In the genomic region with DNA sequence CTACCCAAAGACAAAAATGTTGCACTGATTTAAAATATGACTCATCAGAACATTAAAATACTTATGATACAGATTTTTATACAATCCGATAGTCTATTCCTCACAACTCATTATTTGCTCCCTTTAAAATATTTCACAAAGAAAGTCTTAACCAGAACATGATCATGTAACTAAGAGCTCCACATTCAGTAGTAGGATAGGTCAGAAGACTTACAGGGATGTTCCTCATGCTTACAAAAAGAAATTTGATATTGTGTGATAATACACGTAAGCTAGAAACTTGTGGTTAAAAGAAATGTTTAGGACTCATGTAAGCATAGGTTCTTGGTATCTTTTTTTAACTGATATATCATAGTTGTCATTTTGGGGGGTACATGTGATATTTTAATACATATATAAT, we compare ENCODE assay signal across 18 cellular contexts.
A peak's percentile ranks its signal among the peaks of the same experiment; 100 is the strongest.
DNase-seq lines count a peak whose midpoint lies in the region; ATAC-seq and TF ChIP-seq lines count a peak whose summit lies in the region.
"Had no signal": no experiment of that assay in that cellular context is flagged by ENCODE, and none has a peak within 500 bp of the region (broad histone marks: within the 10 kb centered on the region; RNA-seq: fewer than 3 reads in every experiment).

No MANE protein-coding gene starts in this region.

- H2AK5ac ChIP-seq in IMR-90 (ENCODE audit: low read depth, low read length): no peak overlapping the region

- peak; percentile 79 for DNase-seq in IMR-90
- no peak for DNase-seq in smooth muscle cell (lab: John Stamatoyannopoulos, UW; ENCODE audit: unreplicated experiment)
- no peak for DNase-seq in GDM1 (lab: John Stamatoyannopoulos, UW)
- DNase-seq in middle frontal gyrus (ENCODE audit: extremely low spot score, low spot score): no peak
- no peak for DNase-seq in H7
- DNase-seq: 8988T; Calu3; CD8-positive, alpha-beta T cell; DMS79 treated with DMSO at 0.1 percent for 48 hours; GM23248; HCEC 1CT had no signal

- no peak overlapping the region for H4K8ac ChIP-seq in IMR-90 (ENCODE audit: low read depth in 2 of 2, low read length in 2 of 2)

- no peak overlapping the region for H3K23ac ChIP-seq in IMR-90 (ENCODE audit: low read depth, low read length)

- no peak overlapping the region for H2BK20ac ChIP-seq in IMR-90 (ENCODE audit: low read depth, low read length)

- peaks cover 56% of the 10 kb centered on the region for H3K4me1 Mint-ChIP-seq in dendritic cell treated with granulocyte-macrophage colony-stimulating factor and Interleukin-4, amounts not matched to agents 40 ng/mL and 50 ng/mL, for 4 days (ENCODE audit: low read depth)
- peaks cover 69% of the 10 kb centered on the region for H3K4me1 Mint-ChIP-seq in nephron
- H3K4me1 Mint-ChIP-seq: IgD-negative memory B cell had no signal

- in situ Hi-C loops in IMR-90 (cut with MboI; ENCODE audit: low sequenced_read_pairs): no loop called here

- no peak overlapping the region for H3K4ac ChIP-seq in IMR-90 (ENCODE audit: low read depth, low read length)

- H2BK5ac ChIP-seq in IMR-90 (ENCODE audit: low read depth, low read length, poor library complexity, severe bottlenecking): no peak overlapping the region

- H3K27ac ChIP-seq in IMR-90 (ENCODE audit: insufficient read depth, low read length) (no peak overlapping the region), smooth muscle cell (ENCODE audit: low read depth) (peak overlapping the region; percentile 63)
- H3K27ac ChIP-seq: BLaER1 treated with 17β-estradiol and CSF1 and Interleukin-3, amounts not matched to agents 10 nM and 100 nM; GM23248 had no signal

- no peak overlapping the region for H3K4me3 Mint-ChIP-seq in dendritic cell treated with granulocyte-macrophage colony-stimulating factor and Interleukin-4, amounts not matched to agents 40 ng/mL and 50 ng/mL, for 4 days
- no peak overlapping the region for H3K4me3 Mint-ChIP-seq in nephron
- H3K4me3 Mint-ChIP-seq: B cell; CD8-positive, alpha-beta T cell; IgD-negative memory B cell had no signal

- no peak overlapping the region for H3K14ac ChIP-seq in IMR-90 (replicated peaks; ENCODE audit: low read depth, low read length)

- H3K36me3 ChIP-seq in IMR-90 (ENCODE audit: control insufficient read depth, insufficient read depth, low read length) (no peaks in the 10 kb centered on the region), smooth muscle cell (ENCODE audit: low read depth) (no peaks in the 10 kb centered on the region), H7 (replicated peaks; ENCODE audit: control insufficient read depth, insufficient read depth, low read length) (no peaks in the 10 kb centered on the region)
- H3K36me3 ChIP-seq: BLaER1 treated with 17β-estradiol and CSF1 and Interleukin-3, amounts not matched to agents 10 nM and 100 nM had no signal

- H3K4me3 ChIP-seq in IMR-90 (ENCODE audit: insufficient read depth, low read depth, low read length): no peak overlapping the region
- H3K4me3 ChIP-seq in smooth muscle cell: no peak overlapping the region
- H3K4me3 ChIP-seq in H7 (ENCODE audit: insufficient read depth, low read depth, low read length): no peak overlapping the region
- H3K4me3 ChIP-seq: BLaER1 treated with 17β-estradiol and CSF1 and Interleukin-3, amounts not matched to agents 10 nM and 100 nM; GM12878; GM23248 had no signal

- peaks cover 41% of the 10 kb centered on the region for H3F3A ChIP-seq in smooth muscle cell (ENCODE audit: low read depth)

- no peak for TF ChIP-seq RAD21 in IMR-90 (IDR thresholded peaks at IDR 0.05; ENCODE audit: low read length)

- H3K4me2 ChIP-seq in IMR-90 (ENCODE audit: low read depth, low read length) (no peak overlapping the region), smooth muscle cell (no peak overlapping the region)

- peaks cover 13% of the 10 kb centered on the region for H3K27me3 Mint-ChIP-seq in dendritic cell treated with granulocyte-macrophage colony-stimulating factor and Interleukin-4, amounts not matched to agents 40 ng/mL and 50 ng/mL, for 4 days
- no peaks in the 10 kb centered on the region for H3K27me3 Mint-ChIP-seq in nephron (ENCODE audit: low read depth)

- H2AK9ac ChIP-seq in IMR-90 (replicated peaks; ENCODE audit: low read depth, low read length, poor library complexity): no peak overlapping the region

- TF ChIP-seq CTCF in IMR-90 (conservative IDR thresholded peaks at IDR 0.05; ENCODE audit: low read depth, low read length): no peak
- no peak for TF ChIP-seq CTCF in nephron (IDR thresholded peaks at IDR 0.05; ENCODE audit: unreplicated experiment in 3 of 3)
- no peak for TF ChIP-seq CTCF in smooth muscle cell (IDR thresholded peaks at IDR 0.05; ENCODE audit: borderline replicate concordance, insufficient read depth, poor library complexity, severe bottlenecking)

- dilution Hi-C loops in IMR-90 (cut with HindIII; ENCODE audit: low sequenced_read_pairs, unreplicated experiment): no loop called here

- CTCF ChIA-PET in IMR-90 (lab: Yijun Ruan, JAX): interaction anchor here (0.6 kb wide), 1 partner anchor 89 kb away, joined by 3 read pairs; no protein-coding TSS in a partner anchor

- H3K56ac ChIP-seq in IMR-90 (ENCODE audit: extremely low read depth, insufficient read depth, low read length): no peak overlapping the region

- H3K36me3 Mint-ChIP-seq in dendritic cell treated with granulocyte-macrophage colony-stimulating factor and Interleukin-4, amounts not matched to agents 40 ng/mL and 50 ng/mL, for 4 days (ENCODE audit: low read depth): peaks cover under 1% of the 10 kb centered on the region
- peaks cover 67% of the 10 kb centered on the region for H3K36me3 Mint-ChIP-seq in nephron (ENCODE audit: low read depth)
- H3K36me3 Mint-ChIP-seq: CD8-positive, alpha-beta T cell had no signal

- ATAC-seq in IMR-90 (ENCODE audit: low read depth): peak; percentile 38
- no peak for ATAC-seq in GM18909 (IDR thresholded peaks at IDR 0.05; ENCODE audit: poor library complexity, unreplicated experiment)
- ATAC-seq: CD8-positive, alpha-beta T cell had no signal

- no peak overlapping the region for H4K91ac ChIP-seq in IMR-90 (ENCODE audit: insufficient read depth, low read depth, low read length)

- peaks cover 65% of the 10 kb centered on the region for H3K79me2 ChIP-seq in smooth muscle cell (ENCODE audit: low read depth)

- no peaks in the 10 kb centered on the region for H3K9me3 ChIP-seq in IMR-90 (ENCODE audit: control insufficient read depth, insufficient read depth, low read length)
- no peaks in the 10 kb centered on the region for H3K9me3 ChIP-seq in smooth muscle cell (replicated peaks; ENCODE audit: low read depth)

- no CpG with 5 or more reads among the region's 2 CpGs for WGBS in IMR-90 (ENCODE audit: extremely low coverage in 2 of 2, insufficient read length in 1 of 2), 2 experiments
- WGBS in smooth muscle cell (ENCODE audit: low lambda C conversion rate): 81% methylated on average over 2 of the region's 2 CpGs

- no peak overlapping the region for H3K18ac ChIP-seq in IMR-90 (ENCODE audit: low read depth, low read length)

- intact Hi-C loops in IMR-90 (cut with micrococcal nuclease): no loop called here
- intact Hi-C loops in dendritic cell treated with granulocyte-macrophage colony-stimulating factor and Interleukin-4, amounts not matched to agents 40 ng/mL and 50 ng/mL, for 4 days (cut with micrococcal nuclease): loop anchor here (5.0 kb wide), 1 partner anchor 100 kb away; no protein-coding TSS in a partner anchor

- H3K27ac Mint-ChIP-seq in dendritic cell treated with granulocyte-macrophage colony-stimulating factor and Interleukin-4, amounts not matched to agents 40 ng/mL and 50 ng/mL, for 4 days: peak overlapping the region; percentile 82
- peak overlapping the region; percentile 44 to 84 (median 75) for H3K27ac Mint-ChIP-seq in nephron
- H3K27ac Mint-ChIP-seq: B cell; CD8-positive, alpha-beta T cell; IgD-negative memory B cell had no signal

- no TSS peak for BruUV-seq in IMR-90 (replicated peaks; lab: Mats Ljungman, UMichigan)

- H2AFZ ChIP-seq in IMR-90 (replicated peaks; ENCODE audit: low read length, poor library complexity) (no peak overlapping the region), smooth muscle cell (ENCODE audit: low read depth) (no peak overlapping the region)
- H2AFZ ChIP-seq: GM23248 had no signal

- no peak overlapping the region for H3K9ac ChIP-seq in IMR-90 (ENCODE audit: low read depth, low read length)
- no peak overlapping the region for H3K9ac ChIP-seq in smooth muscle cell (ENCODE audit: low read depth)
- H3K9ac ChIP-seq: BLaER1 treated with 17β-estradiol and CSF1 and Interleukin-3, amounts not matched to agents 10 nM and 100 nM; GM23248 had no signal

- TF ChIP-seq POLR2A in IMR-90 (IDR thresholded peaks at IDR 0.05; ENCODE audit: low read depth, low read length): no peak

- H3K9me1 ChIP-seq in IMR-90 (ENCODE audit: insufficient read depth, low read length): no peaks in the 10 kb centered on the region; the same call in 1 of the 2 replicates

- no peaks in the 10 kb centered on the region for H3K27me3 ChIP-seq in IMR-90 (ENCODE audit: control insufficient read depth, insufficient read depth, low read length)
- H3K27me3 ChIP-seq in smooth muscle cell (ENCODE audit: low read depth): no peaks in the 10 kb centered on the region
- no peaks in the 10 kb centered on the region for H3K27me3 ChIP-seq in H7 (ENCODE audit: control insufficient read depth, insufficient read depth, low read length)
- H3K27me3 ChIP-seq: BLaER1 treated with 17β-estradiol and CSF1 and Interleukin-3, amounts not matched to agents 10 nM and 100 nM had no signal

- H3K4me1 ChIP-seq in IMR-90 (ENCODE audit: control insufficient read depth, insufficient read depth, low read length) (peaks cover 11% of the 10 kb centered on the region), smooth muscle cell (ENCODE audit: low read depth) (peaks cover 29% of the 10 kb centered on the region)

- no peak overlapping the region for H4K5ac ChIP-seq in IMR-90 (ENCODE audit: low read depth, low read length)

- no peaks in the 10 kb centered on the region for H4K20me1 ChIP-seq in IMR-90 (ENCODE audit: insufficient read depth, low read length)
- H4K20me1 ChIP-seq in smooth muscle cell (ENCODE audit: low read depth): no peaks in the 10 kb centered on the region
- H4K20me1 ChIP-seq: BLaER1 treated with 17β-estradiol and CSF1 and Interleukin-3, amounts not matched to agents 10 nM and 100 nM had no signal

- H3K79me1 ChIP-seq in IMR-90 (ENCODE audit: low read depth in 1 of 2, low read length in 2 of 2): no peaks in the 10 kb centered on the region

- H3K9me3 Mint-ChIP-seq in dendritic cell treated with granulocyte-macrophage colony-stimulating factor and Interleukin-4, amounts not matched to agents 40 ng/mL and 50 ng/mL, for 4 days: peaks cover under 1% of the 10 kb centered on the region
- H3K9me3 Mint-ChIP-seq in nephron: peaks cover 8% of the 10 kb centered on the region
- H3K9me3 Mint-ChIP-seq: CD8-positive, alpha-beta T cell had no signal

- H2BK15ac ChIP-seq in IMR-90 (ENCODE audit: low read depth, low read length): no peak overlapping the region

- POLR2A ChIA-PET in IMR-90 (lab: Charles Lee; ENCODE audit: unreplicated experiment): no interaction called here

- H2BK120ac ChIP-seq in IMR-90 (ENCODE audit: low read depth, low read length): no peak overlapping the region

TF ChIP-seq in IMR-90, 13 proteins besides CTCF, POLR2A, EP300 and RAD21 (continues in another document):
- no peak for TF ChIP-seq MXI1 (IDR thresholded peaks at IDR 0.05; ENCODE audit: borderline replicate concordance, low read depth, low read length)
- no peak for TF ChIP-seq RFX5 (IDR thresholded peaks at IDR 0.05; ENCODE audit: low read depth, low read length)
- TF ChIP-seq RCOR1 (IDR thresholded peaks at IDR 0.05; ENCODE audit: insufficient replicate concordance, low read length): no peak
